8 cellular contexts compared by ENCODE assay signal in the genomic region with DNA sequence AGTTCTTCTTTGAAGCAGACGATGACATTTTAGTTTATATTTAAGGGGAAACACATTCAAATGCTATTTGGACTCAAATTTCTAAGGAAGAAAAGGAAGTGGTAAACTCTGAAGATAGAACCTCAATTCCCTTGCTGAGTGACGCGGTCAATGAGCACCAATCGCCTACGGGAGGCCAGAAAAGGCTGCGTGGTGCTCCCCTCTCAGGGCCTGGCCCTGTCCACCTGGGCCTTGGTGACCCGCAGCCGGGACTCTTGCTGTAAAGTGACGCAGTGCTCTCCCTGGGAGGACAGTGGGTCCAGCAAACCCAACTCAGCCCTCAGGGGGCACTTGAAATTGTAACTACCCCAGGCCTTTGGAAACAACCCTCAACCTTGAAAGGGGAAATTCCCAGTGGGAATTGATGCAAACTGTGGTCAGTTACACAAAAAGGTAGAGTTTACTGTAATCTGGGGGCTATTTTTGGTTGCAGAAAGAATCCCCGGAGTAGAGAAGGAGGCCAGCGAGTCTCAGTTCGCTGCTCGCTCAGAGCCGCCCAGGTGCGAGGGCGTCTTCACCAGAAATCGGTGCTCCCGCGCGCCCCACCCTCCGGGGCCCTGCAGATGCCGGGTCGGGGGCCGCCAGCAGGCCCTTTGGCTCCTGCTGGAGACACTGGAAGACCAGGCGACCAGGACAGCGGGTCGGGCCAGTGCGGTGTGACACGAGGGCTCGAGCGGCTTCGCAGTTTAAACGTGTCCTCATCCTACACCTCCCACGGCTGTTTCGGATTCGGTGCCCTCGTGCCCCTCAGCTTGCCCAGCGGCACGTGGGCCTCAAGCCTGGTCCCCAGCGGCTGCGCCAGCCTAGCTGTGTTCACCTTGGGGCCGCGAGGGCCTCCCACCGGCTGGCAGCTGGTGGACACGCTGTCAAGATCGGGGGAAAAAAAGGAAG. TPM values are rescaled to one million over a fixed set of nuclear protein-coding genes. Genes with fewer than 3 reads are reported as not detected.
A peak's percentile ranks its signal among the peaks of the same experiment; 100 is the strongest.
DNase-seq lines count a peak whose midpoint lies in the region; ATAC-seq and TF ChIP-seq lines count a peak whose summit lies in the region.

No MANE protein-coding gene starts in this region.

- peaks cover 15% of the 10 kb centered on the region for H3K4me1 Mint-ChIP-seq in T-helper 17 cell
- peaks cover 36% of the 10 kb centered on the region for H3K4me1 Mint-ChIP-seq in mesothelial cell of epicardium

- peak; percentile 9 for TF ChIP-seq POLR2A in GM15510 (IDR thresholded peaks at IDR 0.05; ENCODE audit: borderline replicate concordance, extremely low read depth, insufficient read length)

- DNase-seq in T-helper 17 cell (no peak), mesothelial cell of epicardium (ENCODE audit: low spot score in 2 of 2, unreplicated experiment in 2 of 2) (no peak), NCI-H2171 treated with DMSO at 0.1 percent for 48 hours (lab: John Stamatoyannopoulos, UW) (no peak), middle frontal gyrus (ENCODE audit: extremely low spot score, low spot score) (no peak)
- no peak for DNase-seq in stimulated activated CD4-positive, alpha-beta T cell treated with anti-CD3 and anti-CD28 coated beads, Interleukin-15, amount 100 ng/mL, for 24 hours

- H3K27ac Mint-ChIP-seq in T-helper 17 cell (peak overlapping the region; percentile 34), mesothelial cell of epicardium (no peak overlapping the region)

- no peaks in the 10 kb centered on the region for H3K9me3 Mint-ChIP-seq in mesothelial cell of epicardium

- ATAC-seq in HG02571 (IDR thresholded peaks at IDR 0.05; ENCODE audit: unreplicated experiment) (peak; percentile 28), T-helper 17 cell (no peak), HG03108 (IDR thresholded peaks at IDR 0.05; ENCODE audit: unreplicated experiment) (no peak)

- H3K4me3 Mint-ChIP-seq in T-helper 17 cell (peak overlapping the region; percentile 93), mesothelial cell of epicardium (peak overlapping the region; percentile 56)

- no peaks in the 10 kb centered on the region for H3K9me3 ChIP-seq in T-helper 17 cell (ENCODE audit: control insufficient read depth, low read length, poor library complexity, severe bottlenecking)

- no peak for TF ChIP-seq CTCF in mesothelial cell of epicardium (IDR thresholded peaks at IDR 0.05; ENCODE audit: unreplicated experiment)

- peaks cover 10% of the 10 kb centered on the region for H3K27me3 Mint-ChIP-seq in T-helper 17 cell
- H3K27me3 Mint-ChIP-seq in mesothelial cell of epicardium (ENCODE audit: low read depth) = peaks cover 28% of the 10 kb centered on the region

- no peaks in the 10 kb centered on the region for H3K36me3 Mint-ChIP-seq in T-helper 17 cell (ENCODE audit: low read depth)
- H3K36me3 Mint-ChIP-seq in mesothelial cell of epicardium = no peaks in the 10 kb centered on the region

RNA-seq across cellular contexts. Expression of gene ANKRD33B, which starts 1.4 kb away (rescaled TPM):
- 10 to 100 TPM in 1 of 2 donors, 1 to 10 TPM in 1; 5.3 to 13.9 TPM for total RNA-seq in T-helper 17 cell
- total RNA-seq in mesothelial cell of epicardium = 3.2 to 3.8 TPM (median 3.5 TPM) in 3 replicates
